In genomic region chr13:30466841-30467252, GRCh38 we compare ENCODE assay signal across 9 cellular contexts. TPM values are rescaled to one million over a fixed set of nuclear protein-coding genes. Genes with fewer than 3 reads are reported as not detected.
DNase-seq lines count a peak whose midpoint lies in the region; ATAC-seq and TF ChIP-seq lines count a peak whose summit lies in the region.
"Had no signal": no experiment of that assay in that cellular context is flagged by ENCODE, and none has a peak within 500 bp of the region (broad histone marks: within the 10 kb centered on the region; RNA-seq: fewer than 3 reads in every experiment).

No MANE protein-coding gene starts in this region.

- H2AFZ ChIP-seq in trophoblast cell (ENCODE audit: insufficient read depth, low read length, poor library complexity), result no peak overlapping the region

- H3K9me3 ChIP-seq in trophoblast cell (ENCODE audit: insufficient read depth, low read depth, low read length), result no peaks in the 10 kb centered on the region
- no peaks in the 10 kb centered on the region for H3K9me3 ChIP-seq in gastrocnemius medialis

- no peak overlapping the region for H3K23ac ChIP-seq in trophoblast cell (ENCODE audit: low read length)

- WGBS in trophoblast cell (ENCODE audit: extremely low coverage, insufficient coverage, insufficient read length), result no CpG with 5 or more reads among the region's 4 CpGs

- H3K9me3 Mint-ChIP-seq in activated CD4-positive, alpha-beta T cell treated with anti-CD3 and anti-CD28 coated beads for 36 hours (ENCODE audit: low read depth), result no peaks in the 10 kb centered on the region
- H3K9me3 Mint-ChIP-seq in activated T-helper 1 cell treated with anti-CD3 and anti-CD28 coated beads, Interleukin-12 subunit alpha, Interleukin-12 subunit beta, Interleukin-2, Interleukin-4 antibody, amounts not matched to agents 30 ng/mL and 10 ng/mL and 1 ng/mL, durations not matched to agents 14 hours and 24 hours and 36 hours, result no peaks in the 10 kb centered on the region

- H3K36me3 ChIP-seq in trophoblast cell (ENCODE audit: control insufficient read depth in 1 of 2, insufficient read depth in 2 of 2, low read length in 2 of 2), result peaks cover 0 to 5% of the 10 kb centered on the region in 2 experiments
- H3K36me3 ChIP-seq in gastrocnemius medialis, result peaks cover 0 to 14% of the 10 kb centered on the region in 2 donors

- ATAC-seq in activated CD4-positive, alpha-beta T cell treated with anti-CD3 and anti-CD28 coated beads for 36 hours, result no peak
- ATAC-seq in gastrocnemius medialis, result no peak

- CTCF ChIA-PET in activated CD4-positive, alpha-beta T cell treated with anti-CD3 and anti-CD28 coated beads for 36 hours (lab: Charles Lee), result interaction anchor here (0.6 to 1.1 kb wide), 2 partner anchors 13 to 149 kb away, joined by 3 to 4 read pairs; no protein-coding TSS in a partner anchor

- in situ Hi-C loops in gastrocnemius medialis (cut with MboI; ENCODE audit: low sequenced_read_pairs in 4 of 4), result loop anchor here (10.0 to 25.0 kb wide), 4 partner anchors 62 to 332 kb away; partner anchors contain the start of gene USPL1 (in 4 of the 4)

- peak overlapping the region; percentile 86 for H3K4me3 Mint-ChIP-seq in activated CD4-positive, alpha-beta T cell treated with anti-CD3 and anti-CD28 coated beads for 36 hours
- peak overlapping the region; percentile 94 for H3K4me3 Mint-ChIP-seq in activated T-helper 1 cell treated with anti-CD3 and anti-CD28 coated beads, Interleukin-12 subunit alpha, Interleukin-12 subunit beta, Interleukin-2, Interleukin-4 antibody, amounts not matched to agents 30 ng/mL and 10 ng/mL and 1 ng/mL, durations not matched to agents 14 hours and 24 hours and 36 hours

- H2BK5ac ChIP-seq in trophoblast cell (ENCODE audit: low read depth, low read length, poor library complexity), result no peak overlapping the region

- H3K4me1 ChIP-seq in trophoblast cell (ENCODE audit: control insufficient read depth in 1 of 2, insufficient read depth in 2 of 2, low read length in 2 of 2), result peaks cover 0 to 3% of the 10 kb centered on the region in 2 experiments
- peaks cover 25% of the 10 kb centered on the region in 2 donors for H3K4me1 ChIP-seq in gastrocnemius medialis

- no peak overlapping the region for H4K12ac ChIP-seq in trophoblast cell (ENCODE audit: low read depth, low read length)

- peaks cover 15% of the 10 kb centered on the region for H3K4me1 Mint-ChIP-seq in activated CD4-positive, alpha-beta T cell treated with anti-CD3 and anti-CD28 coated beads for 36 hours
- peaks cover 22% of the 10 kb centered on the region for H3K4me1 Mint-ChIP-seq in activated T-helper 1 cell treated with anti-CD3 and anti-CD28 coated beads, Interleukin-12 subunit alpha, Interleukin-12 subunit beta, Interleukin-2, Interleukin-4 antibody, amounts not matched to agents 30 ng/mL and 10 ng/mL and 1 ng/mL, durations not matched to agents 14 hours and 24 hours and 36 hours (ENCODE audit: low read depth)

- H4K91ac ChIP-seq in trophoblast cell (ENCODE audit: low read depth, low read length), result no peak overlapping the region

- DNase-seq in activated CD4-positive, alpha-beta T cell treated with anti-CD3 and anti-CD28 coated beads for 36 hours, result peak; percentile 12
- DNase-seq in activated CD4-positive, alpha-beta T cell treated with anti-CD3 and anti-CD28 coated beads for 4 hours, result no peak
- DNase-seq in NCI-H524 treated with DMSO at 0.1 percent for 48 hours (lab: John Stamatoyannopoulos, UW) (peak; percentile 92), trophoblast cell (no peak), T-helper 9 cell (no peak), gastrocnemius medialis (no peak)
- DNase-seq in activated T-helper 1 cell treated with anti-CD3 and anti-CD28 coated beads, Interleukin-12 subunit alpha, Interleukin-12 subunit beta, Interleukin-2, Interleukin-4 antibody, amounts not matched to agents 30 ng/mL and 10 ng/mL and 1 ng/mL, durations not matched to agents 14 hours and 24 hours and 36 hours (ENCODE audit: low spot score), result no peak
- DNase-seq in stimulated activated CD4-positive, alpha-beta T cell treated with anti-CD3 and anti-CD28 coated beads, Interleukin-4, amount 100 ng/mL, for 4 hours, result no peak

- no peak overlapping the region for H3K4me3 ChIP-seq in trophoblast cell (ENCODE audit: low read depth, low read length)
- H3K4me3 ChIP-seq in gastrocnemius medialis, result no peak overlapping the region

- H4K8ac ChIP-seq in trophoblast cell (ENCODE audit: low read depth, low read length), result no peak overlapping the region

- peaks cover 24% of the 10 kb centered on the region for H3K36me3 Mint-ChIP-seq in activated CD4-positive, alpha-beta T cell treated with anti-CD3 and anti-CD28 coated beads for 36 hours (ENCODE audit: low read depth)
- H3K36me3 Mint-ChIP-seq in activated T-helper 1 cell treated with anti-CD3 and anti-CD28 coated beads, Interleukin-12 subunit alpha, Interleukin-12 subunit beta, Interleukin-2, Interleukin-4 antibody, amounts not matched to agents 30 ng/mL and 10 ng/mL and 1 ng/mL, durations not matched to agents 14 hours and 24 hours and 36 hours (ENCODE audit: low read depth), result peaks cover 22% of the 10 kb centered on the region

- no peak overlapping the region for H2AK5ac ChIP-seq in trophoblast cell (ENCODE audit: low read length)

- no peak overlapping the region for H3K18ac ChIP-seq in trophoblast cell (ENCODE audit: low read length)

- H2BK12ac ChIP-seq in trophoblast cell (ENCODE audit: low read length), result no peak overlapping the region

- peaks cover 13% of the 10 kb centered on the region for H3K79me1 ChIP-seq in trophoblast cell (ENCODE audit: low read length)

- no peak overlapping the region for H3K9ac ChIP-seq in trophoblast cell (ENCODE audit: low read length)

- H3K27me3 Mint-ChIP-seq in activated CD4-positive, alpha-beta T cell treated with anti-CD3 and anti-CD28 coated beads for 36 hours, result no peaks in the 10 kb centered on the region
- no peaks in the 10 kb centered on the region for H3K27me3 Mint-ChIP-seq in activated T-helper 1 cell treated with anti-CD3 and anti-CD28 coated beads, Interleukin-12 subunit alpha, Interleukin-12 subunit beta, Interleukin-2, Interleukin-4 antibody, amounts not matched to agents 30 ng/mL and 10 ng/mL and 1 ng/mL, durations not matched to agents 14 hours and 24 hours and 36 hours (ENCODE audit: insufficient read depth)

- no peak overlapping the region for H3K27ac ChIP-seq in trophoblast cell (ENCODE audit: low read depth, low read length)
- no peak overlapping the region for H3K27ac ChIP-seq in gastrocnemius medialis

- TF ChIP-seq POLR2A in gastrocnemius medialis (IDR thresholded peaks at IDR 0.05), result no peak

- H2BK120ac ChIP-seq in trophoblast cell (ENCODE audit: insufficient read depth, low read length, poor library complexity), result no peak overlapping the region

- H3K4me2 ChIP-seq in trophoblast cell (ENCODE audit: low read length), result peak overlapping the region; percentile 2

- POLR2A ChIA-PET in activated CD4-positive, alpha-beta T cell treated with anti-CD3 and anti-CD28 coated beads for 36 hours (lab: Charles Lee), result interaction anchor here (0.6 to 3.4 kb wide), 3 partner anchors 151 to 273 kb away, joined by 3 to 19 read pairs (median 4); partner anchors contain the start of gene USPL1

- H3K79me2 ChIP-seq in trophoblast cell (ENCODE audit: control insufficient read depth, insufficient read depth, low read length, poor library complexity), result peaks cover 12% of the 10 kb centered on the region

- TF ChIP-seq CTCF in gastrocnemius medialis (IDR thresholded peaks at IDR 0.05 in 4 of 5, conservative IDR thresholded peaks at IDR 0.05 in 1 of 5), result no peak

- H3K27ac Mint-ChIP-seq in activated CD4-positive, alpha-beta T cell treated with anti-CD3 and anti-CD28 coated beads for 36 hours, result peak overlapping the region; percentile 98
- peak overlapping the region; percentile 100 for H3K27ac Mint-ChIP-seq in activated T-helper 1 cell treated with anti-CD3 and anti-CD28 coated beads, Interleukin-12 subunit alpha, Interleukin-12 subunit beta, Interleukin-2, Interleukin-4 antibody, amounts not matched to agents 30 ng/mL and 10 ng/mL and 1 ng/mL, durations not matched to agents 14 hours and 24 hours and 36 hours

- H3K27me3 ChIP-seq in trophoblast cell (ENCODE audit: insufficient read depth, low read length), result no peaks in the 10 kb centered on the region
- H3K27me3 ChIP-seq in gastrocnemius medialis, result no peaks in the 10 kb centered on the region

- H3K14ac ChIP-seq in trophoblast cell (ENCODE audit: low read length), result no peak overlapping the region

- intact Hi-C loops in activated CD4-positive, alpha-beta T cell treated with anti-CD3 and anti-CD28 coated beads for 36 hours (cut with DNase I, micrococcal nuclease), result loop anchor here (1.0 to 10.0 kb wide), 7 partner anchors 110 to 872 kb away; partner anchors contain the start of genes KATNAL1 (in 1 of the 2), SLC7A1 (in 1 of the 2) and USPL1 (in 1 of the 2)
- intact Hi-C loops in activated T-helper 1 cell treated with anti-CD3 and anti-CD28 coated beads, Interleukin-12 subunit alpha, Interleukin-12 subunit beta, Interleukin-2, Interleukin-4 antibody, amounts not matched to agents 30 ng/mL and 10 ng/mL and 1 ng/mL, durations not matched to agents 14 hours and 24 hours and 36 hours (cut with micrococcal nuclease), result loop anchor here (1.0 to 5.0 kb wide), 9 partner anchors 45 to 873 kb away; partner anchors contain the start of genes UBE2L5 and USPL1
- intact Hi-C loops in gastrocnemius medialis (cut with DNase I; ENCODE audit: low total_unique reads), result loop anchor here (5.0 kb wide), 2 partner anchors 205 to 335 kb away; no protein-coding TSS in a partner anchor

- no peak overlapping the region for H3K4ac ChIP-seq in trophoblast cell (ENCODE audit: low read depth, low read length)

RNA-seq across cellular contexts. Expression of gene HMGB1, which starts 1.1 kb away (rescaled TPM):
- total RNA-seq in activated CD4-positive, alpha-beta T cell treated with anti-CD3 and anti-CD28 coated beads for 36 hours, result 100 to 1,000 TPM; 764 to 851 TPM
- 593 and 606 TPM in 2 replicates for total RNA-seq in activated T-helper 1 cell treated with anti-CD3 and anti-CD28 coated beads, Interleukin-12 subunit alpha, Interleukin-12 subunit beta, Interleukin-2, Interleukin-4 antibody, amounts not matched to agents 30 ng/mL and 10 ng/mL and 1 ng/mL, durations not matched to agents 14 hours and 24 hours and 36 hours
- polyA plus RNA-seq in trophoblast cell (2013), result 521 and 556 TPM in 2 replicates
- total RNA-seq in gastrocnemius medialis, result 100 to 1,000 TPM; 217 to 314 (median 265) TPM

RNA-seq across cellular contexts. Expression of gene UBE2L5, which starts 44.6 kb away (rescaled TPM):
- total RNA-seq in activated CD4-positive, alpha-beta T cell treated with anti-CD3 and anti-CD28 coated beads for 36 hours, result under 1 TPM in 1 of 2 experiments, not detected in 1; 0.11 TPM
- total RNA-seq in activated T-helper 1 cell treated with anti-CD3 and anti-CD28 coated beads, Interleukin-12 subunit alpha, Interleukin-12 subunit beta, Interleukin-2, Interleukin-4 antibody, amounts not matched to agents 30 ng/mL and 10 ng/mL and 1 ng/mL, durations not matched to agents 14 hours and 24 hours and 36 hours, result not detected in 2 replicates
- 0.05 TPM in 1 of 2 replicates, not detected in the other for polyA plus RNA-seq in trophoblast cell (2013)
- not detected for total RNA-seq in gastrocnemius medialis
- polyA plus RNA-seq: BJ had no signal

Comparison
In these comparisons a context has a peak if more than half of its experiments do, and no peak if none do; other contexts are left out.
1. DNase-seq: peak in activated CD4-positive, alpha-beta T cell treated with anti-CD3 and anti-CD28 coated beads for 36 hours (single experiment) and NCI-H524 treated with DMSO at 0.1 percent for 48 hours (single experiment); none in activated CD4-positive, alpha-beta T cell treated with anti-CD3 and anti-CD28 coated beads for 4 hours (0 of 2), activated T-helper 1 cell treated with anti-CD3 and anti-CD28 coated beads, Interleukin-12 subunit alpha, Interleukin-12 subunit beta, Interleukin-2, Interleukin-4 antibody, amounts not matched to agents 30 ng/mL and 10 ng/mL and 1 ng/mL, durations not matched to agents 14 hours and 24 hours and 36 hours (single experiment), trophoblast cell (0 of 2), T-helper 9 cell (single experiment), gastrocnemius medialis (0 of 2) and stimulated activated CD4-positive, alpha-beta T cell treated with anti-CD3 and anti-CD28 coated beads, Interleukin-4, amount 100 ng/mL, for 4 hours (0 of 2).